Comparison of ENCODE assay signal across 26 cellular contexts in genomic region chr1:19770436-19771190, GRCh38. TPM values are rescaled to one million over a fixed set of nuclear protein-coding genes. Genes with fewer than 3 reads are reported as not detected.
"Had no signal": no experiment of that assay in that cellular context is flagged by ENCODE, and none has a peak within 500 bp of the region (broad histone marks: within the 10 kb centered on the region; RNA-seq: fewer than 3 reads in every experiment).

No MANE protein-coding gene starts in this region.

- H3K4me3 ChIP-seq: body of pancreas, pancreas, testis had no signal

- H3K4me1 ChIP-seq: body of pancreas, pancreas, testis had no signal

- H3K27ac ChIP-seq: body of pancreas, epithelial cell of prostate, neutrophil, pancreas, testis had no signal

- H3K9me3 ChIP-seq: body of pancreas, neutrophil, pancreas, testis had no signal

- H3K27me3 Mint-ChIP-seq: activated CD4-positive, alpha-beta T cell treated with anti-CD3 and anti-CD28 coated beads, Interleukin-2, amount 10 ng/mL, durations not matched to agents 24 days and 14 days; activated CD8-positive, alpha-beta T cell treated with anti-CD3 and anti-CD28 coated beads for 36 hours; activated naive CD8-positive, alpha-beta T cell treated with anti-CD3 and anti-CD28 coated beads, Interleukin-2, amount 10 ng/mL, durations not matched to agents 7 days and 5 days; activated T-cell treated with anti-CD3 and anti-CD28 coated beads, Interleukin-2, amount 50 U/mL, for 24 hours; type B pancreatic cell had no signal

- DNase-seq: activated CD4-positive, alpha-beta T cell treated with anti-CD3 and anti-CD28 coated beads, Interleukin-2, amount 10 ng/mL, durations not matched to agents 24 days and 14 days; activated CD4-positive, CD25-positive, alpha-beta regulatory T cell; activated CD8-positive, alpha-beta T cell treated with anti-CD3 and anti-CD28 coated beads for 36 hours; activated naive CD4-positive, alpha-beta T cell treated with Interleukin-2 at 50 U/mL for 16 hours; activated naive CD8-positive, alpha-beta T cell treated with anti-CD3 and anti-CD28 coated beads, Interleukin-2, amount 10 ng/mL, durations not matched to agents 7 days and 5 days; activated T-cell treated with anti-CD3 and anti-CD28 coated beads, Interleukin-2, amount 50 U/mL, for 24 hours; body of pancreas; endodermal cell; foreskin fibroblast; hippocampal formation; left cardiac atrium; natural killer cell; pancreas; stimulated activated CD4-positive, alpha-beta T cell treated with anti-CD3 and anti-CD28 coated beads, Interleukin-4, amount 100 ng/mL, for 24 hours; T-helper 9 cell; testis had no signal

- H3K27ac Mint-ChIP-seq: activated CD4-positive, alpha-beta T cell treated with anti-CD3 and anti-CD28 coated beads, Interleukin-2, amount 10 ng/mL, durations not matched to agents 24 days and 14 days; activated CD8-positive, alpha-beta T cell treated with anti-CD3 and anti-CD28 coated beads for 36 hours; activated naive CD8-positive, alpha-beta T cell treated with anti-CD3 and anti-CD28 coated beads, Interleukin-2, amount 10 ng/mL, durations not matched to agents 7 days and 5 days; activated T-cell treated with anti-CD3 and anti-CD28 coated beads, Interleukin-2, amount 50 U/mL, for 24 hours; activated T-helper 2 cell treated with anti-CD3 and anti-CD28 coated beads, Interferon-gamma antibody, Interleukin-2, Interleukin-4, amounts not matched to agents 10 μg/mL and 5 μg/mL and 100 μg/mL, durations not matched to agents 14 hours and 24 hours and 36 hours; endodermal cell; natural killer cell; stimulated activated effector memory CD8-positive, alpha-beta T cell treated with anti-CD3 and anti-CD28 coated beads, Interleukin-12 subunit alpha, Interleukin-12 subunit beta, amount 100 ng/mL, for 72 hours; type B pancreatic cell had no signal

- H3K4me3 Mint-ChIP-seq: activated CD4-positive, alpha-beta T cell treated with anti-CD3 and anti-CD28 coated beads, Interleukin-2, amount 10 ng/mL, durations not matched to agents 24 days and 14 days; activated CD8-positive, alpha-beta T cell treated with anti-CD3 and anti-CD28 coated beads for 36 hours; activated naive CD8-positive, alpha-beta T cell treated with anti-CD3 and anti-CD28 coated beads, Interleukin-2, amount 10 ng/mL, durations not matched to agents 7 days and 5 days; activated T-cell treated with anti-CD3 and anti-CD28 coated beads, Interleukin-2, amount 50 U/mL, for 24 hours; endodermal cell; natural killer cell; stimulated activated effector memory CD8-positive, alpha-beta T cell treated with anti-CD3 and anti-CD28 coated beads, Interleukin-12 subunit alpha, Interleukin-12 subunit beta, amount 100 ng/mL, for 72 hours; type B pancreatic cell had no signal

- H3K36me3 ChIP-seq: neutrophil had no signal

- H3K27me3 ChIP-seq: body of pancreas, neutrophil, pancreas, testis had no signal

- H3K4me1 Mint-ChIP-seq: activated naive CD8-positive, alpha-beta T cell treated with anti-CD3 and anti-CD28 coated beads, Interleukin-2, amount 10 ng/mL, durations not matched to agents 7 days and 5 days; natural killer cell had no signal

- H3K9me3 Mint-ChIP-seq: activated CD4-positive, alpha-beta T cell treated with anti-CD3 and anti-CD28 coated beads, Interleukin-2, amount 10 ng/mL, durations not matched to agents 24 days and 14 days; activated CD8-positive, alpha-beta T cell treated with anti-CD3 and anti-CD28 coated beads for 36 hours; activated naive CD8-positive, alpha-beta T cell treated with anti-CD3 and anti-CD28 coated beads, Interleukin-2, amount 10 ng/mL, durations not matched to agents 7 days and 5 days; activated T-cell treated with anti-CD3 and anti-CD28 coated beads, Interleukin-2, amount 50 U/mL, for 24 hours; activated T-helper 2 cell treated with anti-CD3 and anti-CD28 coated beads, Interferon-gamma antibody, Interleukin-2, Interleukin-4, amounts not matched to agents 10 μg/mL and 5 μg/mL and 100 μg/mL, durations not matched to agents 14 hours and 24 hours and 36 hours; endodermal cell; natural killer cell; stimulated activated effector memory CD8-positive, alpha-beta T cell treated with anti-CD3 and anti-CD28 coated beads, Interleukin-12 subunit alpha, Interleukin-12 subunit beta, amount 100 ng/mL, for 72 hours; type B pancreatic cell had no signal

- H3K36me3 Mint-ChIP-seq: natural killer cell, type B pancreatic cell had no signal

- FAIRE-seq: colon, islet of Langerhans, pancreas had no signal

RNA-seq across cellular contexts. Expression of gene RNF186, which starts 44.5 kb away (rescaled TPM):
- total RNA-seq: activated CD4-positive, alpha-beta T cell treated with anti-CD3 and anti-CD28 coated beads, Interleukin-2, amount 10 ng/mL, durations not matched to agents 24 days and 14 days; activated CD8-positive, alpha-beta T cell treated with anti-CD3 and anti-CD28 coated beads for 36 hours; activated naive CD8-positive, alpha-beta T cell treated with anti-CD3 and anti-CD28 coated beads, Interleukin-2, amount 10 ng/mL, durations not matched to agents 7 days and 5 days; activated T-helper 2 cell treated with anti-CD3 and anti-CD28 coated beads, Interferon-gamma antibody, Interleukin-2, Interleukin-4, amounts not matched to agents 10 μg/mL and 5 μg/mL and 100 μg/mL, durations not matched to agents 14 hours and 24 hours and 36 hours; cardiac septum; endodermal cell; left cardiac atrium; mesenteric fat pad; natural killer cell; sciatic nerve had no signal
